9 cellular contexts compared by ENCODE assay signal in genomic region chr14:93960108-93960475, GRCh38. TPM values are rescaled to one million over a fixed set of nuclear protein-coding genes. Genes with fewer than 3 reads are reported as not detected.
DNase-seq lines count a peak whose midpoint lies in the region; ATAC-seq, FAIRE-seq and TF ChIP-seq lines count a peak whose summit lies in the region.
"Had no signal": no experiment of that assay in that cellular context is flagged by ENCODE, and none has a peak within 500 bp of the region (broad histone marks: within the 10 kb centered on the region; RNA-seq: fewer than 3 reads in every experiment).

No MANE protein-coding gene starts in this region.

- no peak overlapping the region for H3K4me3 Mint-ChIP-seq in astrocyte (ENCODE audit: unreplicated experiment)
- H3K4me3 Mint-ChIP-seq: nephron had no signal

- POLR2A ChIA-PET in PC-9 (lab: Charles Lee; ENCODE audit: unreplicated experiment) = no interaction called here

- TF ChIP-seq CTCF in PC-9 (conservative IDR thresholded peaks at IDR 0.05) (no peak), astrocyte (IDR thresholded peaks at IDR 0.05; ENCODE audit: insufficient read depth, low read depth, low read length) (no peak)

- H3K27me3 ChIP-seq in PC-9 (ENCODE audit: insufficient read depth, low read depth) (no peaks in the 10 kb centered on the region), astrocyte (ENCODE audit: insufficient read depth, low read length) (no peaks in the 10 kb centered on the region), skeletal muscle tissue (ENCODE audit: control insufficient read depth in 3 of 3, insufficient read depth in 3 of 3, low read length in 3 of 3) (no peaks in the 10 kb centered on the region)

- peak overlapping the region; percentile 73 for H3K27ac ChIP-seq in PC-9
- H3K27ac ChIP-seq in astrocyte (ENCODE audit: low read depth, low read length) = peak overlapping the region; percentile 71
- peak overlapping the region; percentile 73 for H3K27ac ChIP-seq in skeletal muscle tissue (ENCODE audit: low read depth, low read length)

- no peaks in the 10 kb centered on the region for H3K36me3 ChIP-seq in PC-9 (ENCODE audit: low read depth)
- H3K36me3 ChIP-seq in astrocyte (ENCODE audit: insufficient read depth, low read length) = no peaks in the 10 kb centered on the region
- peaks cover 43 to 74% (median 59%) of the 10 kb centered on the region in 3 donors for H3K36me3 ChIP-seq in skeletal muscle tissue (ENCODE audit: control insufficient read depth in 3 of 3, insufficient read depth in 3 of 3, low read length in 3 of 3)

- no peak for ATAC-seq in GM18502 (IDR thresholded peaks at IDR 0.05; ENCODE audit: poor library complexity, unreplicated experiment)

- H3K27me3 Mint-ChIP-seq in astrocyte (ENCODE audit: low read depth, unreplicated experiment) = peaks cover 30% of the 10 kb centered on the region

- BruUV-seq in PC-9 (replicated peaks; lab: Mats Ljungman, UMichigan) = no TSS peak

- peak; percentile 55; the same call in 1 of the 2 replicates for TF ChIP-seq POLR2A in GM12891 (IDR thresholded peaks at IDR 0.05; ENCODE audit: low read depth, low read length)

- H3K9me2 ChIP-seq in PC-9 (ENCODE audit: insufficient read depth) = no peaks in the 10 kb centered on the region

- peaks cover 3% of the 10 kb centered on the region for H3K9me3 Mint-ChIP-seq in astrocyte (ENCODE audit: unreplicated experiment)
- H3K9me3 Mint-ChIP-seq: nephron had no signal

- CTCF ChIA-PET in PC-9 (lab: Charles Lee) = no interaction called here

- H3K9me3 ChIP-seq in PC-9 (ENCODE audit: insufficient read depth, low read depth) = no peaks in the 10 kb centered on the region
- H3K9me3 ChIP-seq in astrocyte (ENCODE audit: insufficient read depth, low read depth, low read length) = peaks cover 6% of the 10 kb centered on the region
- no peaks in the 10 kb centered on the region for H3K9me3 ChIP-seq in skeletal muscle tissue (ENCODE audit: control insufficient read depth in 3 of 3, low read length in 3 of 3)

- H3K4me1 ChIP-seq in PC-9 (replicated peaks; ENCODE audit: insufficient read depth) (peaks cover 45% of the 10 kb centered on the region), astrocyte (ENCODE audit: insufficient read depth, low read length) (peaks cover 33% of the 10 kb centered on the region), skeletal muscle tissue (ENCODE audit: control insufficient read depth in 3 of 3, insufficient read depth in 3 of 3, low read length in 3 of 3) (peaks cover 93 to 96% (median 94%) of the 10 kb centered on the region in 3 donors)

- H3K4me2 ChIP-seq in PC-9 (peak overlapping the region; percentile 61), astrocyte (ENCODE audit: low read length) (peak overlapping the region; percentile 60)

- H3K36me3 Mint-ChIP-seq in astrocyte (ENCODE audit: low read depth, unreplicated experiment) = peaks cover 2% of the 10 kb centered on the region

- H3K79me2 ChIP-seq in PC-9 (ENCODE audit: low read depth) (no peaks in the 10 kb centered on the region), astrocyte (ENCODE audit: insufficient read depth, low read length) (no peaks in the 10 kb centered on the region)

- H3K9ac ChIP-seq in astrocyte (ENCODE audit: low read length) (no peak overlapping the region), skeletal muscle tissue (ENCODE audit: low read depth in 1 of 3, low read length in 3 of 3) (peak overlapping the region in 2 of 3 donors; percentile 2 to 57)

- no peaks in the 10 kb centered on the region for H4K20me1 ChIP-seq in PC-9 (ENCODE audit: insufficient read depth)
- H4K20me1 ChIP-seq in astrocyte (ENCODE audit: insufficient read depth, low read length) = peaks cover 4% of the 10 kb centered on the region

- peak overlapping the region; percentile 91 for H3K27ac Mint-ChIP-seq in astrocyte (ENCODE audit: unreplicated experiment)

- H2AFZ ChIP-seq in PC-9 (no peak overlapping the region), astrocyte (ENCODE audit: low read depth, low read length) (no peak overlapping the region)

- H3F3A ChIP-seq in PC-9 (ENCODE audit: insufficient read depth, low read depth) = peaks cover 27% of the 10 kb centered on the region

- peak overlapping the region; percentile 14; the same call in 1 of the 2 replicates for H3K4me3 ChIP-seq in PC-9
- H3K4me3 ChIP-seq in astrocyte (ENCODE audit: insufficient read depth, low read depth, low read length) = no peak overlapping the region
- H3K4me3 ChIP-seq in skeletal muscle tissue (ENCODE audit: low read length in 3 of 3) = no peak overlapping the region

- DNase-seq in GM12891 (ENCODE audit: insufficient read length, low spot score) = no peak
- peak in 1 of 2 experiments; percentile 44 for DNase-seq in PC-9
- DNase-seq in astrocyte (ENCODE audit: low read depth) = no peak
- no peak for DNase-seq in HuH-7.5 (ENCODE audit: low spot score)
- no peak for DNase-seq in NCI-H2171 treated with DMSO at 0.1 percent for 48 hours (lab: John Stamatoyannopoulos, UW)

- FAIRE-seq in GM12891 (lab: Jason Lieb, UNC) = no peak
- FAIRE-seq in astrocyte (lab: Jason Lieb, UNC) = no peak
- FAIRE-seq: bronchial epithelial cell had no signal

- intact Hi-C loops in PC-9 (cut with micrococcal nuclease; ENCODE audit: unreplicated experiment) = no loop called here

- H3K4me1 Mint-ChIP-seq in astrocyte (ENCODE audit: low read depth, unreplicated experiment) = peaks cover 38% of the 10 kb centered on the region

TF ChIP-seq in GM12891, 5 proteins besides CTCF, POLR2A, EP300 and RAD21:
- TF ChIP-seq TAF1 (IDR thresholded peaks at IDR 0.05; ENCODE audit: low read depth, low read length) (0 out of 2 replicates have a peak, but pooled peaks have one; percentile 31), POLR2AphosphoS5 (IDR thresholded peaks at IDR 0.05; ENCODE audit: low read depth, low read length) (no peak), PAX5 (IDR thresholded peaks at IDR 0.05; ENCODE audit: insufficient read depth, low read length, severe bottlenecking) (no peak), SPI1 (IDR thresholded peaks at IDR 0.05; ENCODE audit: low read depth, low read length) (no peak), POU2F2 (IDR thresholded peaks at IDR 0.05; ENCODE audit: low read depth, low read length) (peak; percentile 44)

RNA-seq across cellular contexts. Expression of gene ASB2, which starts 16.3 kb away (rescaled TPM):
- polyA plus RNA-seq in GM12891 (2012; ENCODE audit: low read depth, missing spikeins) = 32.9 TPM
- total RNA-seq in PC-9 (2021) (not detected in 2 replicates), astrocyte (0.25 TPM in 1 of 2 replicates, not detected in the other), skeletal muscle tissue (16.2 TPM)

RNA-seq across cellular contexts. Expression of gene FAM181A, which starts 32.9 kb away (rescaled TPM):
- not detected for polyA plus RNA-seq in GM12891 (2012; ENCODE audit: low read depth, missing spikeins)
- total RNA-seq in PC-9 (2021) (not detected in 2 replicates), astrocyte (not detected in 2 replicates), skeletal muscle tissue (not detected)
- total RNA-seq: bronchial epithelial cell had no signal

RNA-seq across cellular contexts. Expression of gene CCDC197, which starts 37.0 kb away (rescaled TPM):
- 0.06 TPM for polyA plus RNA-seq in GM12891 (2012; ENCODE audit: low read depth, missing spikeins)
- total RNA-seq in PC-9 (2021) (not detected in 2 replicates), astrocyte (not detected in 2 replicates), skeletal muscle tissue (not detected)
- total RNA-seq: bronchial epithelial cell had no signal

Comparison
In these comparisons a context has a peak if more than half of its experiments do, and no peak if none do; other contexts are left out.
1. RNA of gene ASB2, which starts 16.3 kb away (total RNA-seq): 16.2 TPM in skeletal muscle tissue (single experiment); 0.25 TPM in astrocyte and not detected in PC-9; every median in the first group is over 10 times any median in the second.
2. Peak in every context shown above with its lines, with median percentiles within 50 percentile points of each other: H3K27ac ChIP-seq.